In genomic region chrY:21394116-21394515, GRCh38 we compare ENCODE assay signal across 25 cellular contexts.
A peak's percentile ranks its signal among the peaks of the same experiment; 100 is the strongest.
DNase-seq lines count a peak whose midpoint lies in the region; ATAC-seq and TF ChIP-seq lines count a peak whose summit lies in the region.
"Had no signal": no experiment of that assay in that cellular context is flagged by ENCODE, and none has a peak within 500 bp of the region (broad histone marks: within the 10 kb centered on the region; RNA-seq: fewer than 3 reads in every experiment).

No MANE protein-coding gene starts in this region.

- CTCF ChIA-PET in OCI-LY7 (lab: Charles Lee; ENCODE audit: unreplicated experiment): no interaction called here

- H3K36me3 ChIP-seq in OCI-LY7 (ENCODE audit: insufficient read depth, low read length): no peaks in the 10 kb centered on the region
- H3K36me3 ChIP-seq in WERI-Rb-1: no peaks in the 10 kb centered on the region
- H3K36me3 ChIP-seq: BLaER1 treated with 17β-estradiol and CSF1 and Interleukin-3, amounts not matched to agents 10 nM and 100 nM had no signal

- ATAC-seq in GM19372 (IDR thresholded peaks at IDR 0.05; ENCODE audit: low read depth, unreplicated experiment): peak; percentile 61
- peak; percentile 53 for ATAC-seq in HG02588 (IDR thresholded peaks at IDR 0.05; ENCODE audit: unreplicated experiment)
- ATAC-seq in HG03280 (IDR thresholded peaks at IDR 0.05; ENCODE audit: unreplicated experiment): peak; percentile 84
- no peak for ATAC-seq in HG03378 (IDR thresholded peaks at IDR 0.05; ENCODE audit: unreplicated experiment)
- ATAC-seq: A549, PC-3 had no signal

- TF ChIP-seq CTCF in OCI-LY7 (conservative IDR thresholded peaks at IDR 0.05; ENCODE audit: low read length) (no peak), WERI-Rb-1 (IDR thresholded peaks at IDR 0.05; ENCODE audit: low read depth, low read length) (no peak)

- H3K27me3 ChIP-seq in WERI-Rb-1 (ENCODE audit: insufficient read depth, low read depth, severe bottlenecking): no peaks in the 10 kb centered on the region
- H3K27me3 ChIP-seq: BLaER1 treated with 17β-estradiol and CSF1 and Interleukin-3, amounts not matched to agents 10 nM and 100 nM had no signal

- H3K9me2 ChIP-seq in OCI-LY7 (ENCODE audit: insufficient read depth, low read length): no peaks in the 10 kb centered on the region
- H3K9me2 ChIP-seq: SK-N-SH had no signal

- POLR2A ChIA-PET in OCI-LY7 (lab: Charles Lee): no interaction called here

- H3K9me3 ChIP-seq in OCI-LY7 (ENCODE audit: low read length) (no peaks in the 10 kb centered on the region), WERI-Rb-1 (ENCODE audit: severe bottlenecking) (no peaks in the 10 kb centered on the region)
- H3K9me3 ChIP-seq: A549; BLaER1 treated with 17β-estradiol and CSF1 and Interleukin-3, amounts not matched to agents 10 nM and 100 nM; SK-N-SH had no signal

- DNase-seq in NCI-H1092 (lab: John Stamatoyannopoulos, UW) (no peak), OCI-LY7 (ENCODE audit: low spot score) (no peak), WERI-Rb-1 (no peak)
- DNase-seq: AML-193; CD4-positive, alpha-beta T cell; COR-L47; IMR-90; MM.1S; NCI-H1048; NCI-H1417 treated with DMSO at 0.1 percent for 48 hours; NCI-H1694 treated with DMSO at 0.1 percent for 48 hours; NCI-H2081; NCI-H2227 treated with DMSO at 0.1 percent for 48 hours; NCI-H526 treated with DMSO at 0.1 percent for 48 hours; PC-3; SK-N-SH; SW 1271; T-helper 9 cell had no signal

- H3K79me2 ChIP-seq in OCI-LY7 (ENCODE audit: insufficient read depth, low read depth, low read length): no peaks in the 10 kb centered on the region

- H4K20me1 ChIP-seq in OCI-LY7 (ENCODE audit: insufficient read depth, low read length): no peaks in the 10 kb centered on the region
- H4K20me1 ChIP-seq: BLaER1 treated with 17β-estradiol and CSF1 and Interleukin-3, amounts not matched to agents 10 nM and 100 nM had no signal

- H3K4me3 ChIP-seq in OCI-LY7 (ENCODE audit: low read depth, low read length, poor library complexity, severe bottlenecking): no peak overlapping the region
- no peak overlapping the region for H3K4me3 ChIP-seq in WERI-Rb-1 (ENCODE audit: low read depth, low read length)
- H3K4me3 ChIP-seq: A549; BLaER1 treated with 17β-estradiol and CSF1 and Interleukin-3, amounts not matched to agents 10 nM and 100 nM had no signal

- no peak overlapping the region for H3K4me2 ChIP-seq in OCI-LY7 (ENCODE audit: low read length)
- H3K4me2 ChIP-seq: A549; BLaER1 treated with 17β-estradiol and CSF1 and Interleukin-3, amounts not matched to agents 10 nM and 100 nM; KMS-11; SK-N-SH had no signal

- no peak overlapping the region for H3K27ac ChIP-seq in OCI-LY7 (ENCODE audit: low read depth, low read length, poor library complexity, severe bottlenecking)
- H3K27ac ChIP-seq in WERI-Rb-1: no peak overlapping the region
- H3K27ac ChIP-seq: A549; BLaER1 treated with 17β-estradiol and CSF1 and Interleukin-3, amounts not matched to agents 10 nM and 100 nM; KMS-11 had no signal

- no peaks in the 10 kb centered on the region for H3K4me1 ChIP-seq in OCI-LY7 (ENCODE audit: insufficient read depth, low read length, poor library complexity, severe bottlenecking)
- H3K4me1 ChIP-seq: A549; BLaER1 treated with 17β-estradiol and CSF1 and Interleukin-3, amounts not matched to agents 10 nM and 100 nM had no signal

- no TSS peak for BruUV-seq in OCI-LY7 (replicated peaks; lab: Mats Ljungman, UMichigan)

- H2AFZ ChIP-seq in OCI-LY7 (ENCODE audit: low read length): no peak overlapping the region

- intact Hi-C loops in OCI-LY7 (cut with micrococcal nuclease; ENCODE audit: unreplicated experiment): no loop called here
